8 cellular contexts compared by ENCODE assay signal in genomic region chr17:7177210-7177953, GRCh38. TPM values are rescaled to one million over a fixed set of nuclear protein-coding genes. Genes with fewer than 3 reads are reported as not detected.
DNase-seq lines count a peak whose midpoint lies in the region; ATAC-seq and TF ChIP-seq lines count a peak whose summit lies in the region.

No MANE protein-coding gene starts in this region.

- H3K36me3 ChIP-seq in mucosa of rectum (ENCODE audit: control insufficient read depth in 2 of 2, insufficient read depth in 2 of 2, low read length in 2 of 2) = no peaks in the 10 kb centered on the region

- peak; percentile 79 for TF ChIP-seq CTCF in epithelial cell of proximal tubule (conservative IDR thresholded peaks at IDR 0.05; ENCODE audit: low read depth, low read length)

- H3K27ac ChIP-seq in mucosa of rectum (ENCODE audit: low read depth in 2 of 2, low read length in 2 of 2) = no peak overlapping the region

- DNase-seq in AG20443 (ENCODE audit: low spot score) (peak; percentile 92), HCEC 1CT (peak; percentile 42), NOMO-1 treated with dmso at 0.1 percent for 144 hours (lab: John Stamatoyannopoulos, UW; ENCODE audit: unreplicated experiment) (peak; percentile 40), activated T-cell treated with anti-CD3 and anti-CD28 coated beads for 24 hours (ENCODE audit: low read depth) (peak; percentile 49), epithelial cell of proximal tubule (ENCODE audit: low read depth) (no peak)
- DNase-seq in stimulated activated CD8-positive, alpha-beta memory T cell treated with anti-CD3 and anti-CD28 coated beads, Interleukin-2, amount 100 ng/mL, for 1 hour (ENCODE audit: low read depth in 2 of 2) = peak; percentile 17 to 43

- no peaks in the 10 kb centered on the region for H3K9me3 ChIP-seq in mucosa of rectum (ENCODE audit: control insufficient read depth in 2 of 2, low read length in 2 of 2)

- no peak for ATAC-seq in GM21529 (IDR thresholded peaks at IDR 0.05; ENCODE audit: unreplicated experiment)

- H3K27me3 ChIP-seq in mucosa of rectum (ENCODE audit: control insufficient read depth in 2 of 2, insufficient read depth in 2 of 2, low read length in 2 of 2) = peaks cover 18 to 25% of the 10 kb centered on the region in 2 donors

- peak overlapping the region; percentile 23 to 41 for H3K9ac ChIP-seq in mucosa of rectum (ENCODE audit: low read depth in 1 of 2, low read length in 2 of 2)

- peaks cover 12 to 16% of the 10 kb centered on the region in 2 donors for H3K4me1 ChIP-seq in mucosa of rectum (ENCODE audit: control insufficient read depth in 2 of 2, insufficient read depth in 2 of 2, low read length in 2 of 2)

- H3K4me3 ChIP-seq in epithelial cell of proximal tubule (ENCODE audit: low read depth, low read length) (peak overlapping the region; percentile 51), mucosa of rectum (ENCODE audit: low read length in 2 of 2) (peak overlapping the region; percentile 32 to 67)

RNA-seq across cellular contexts. Expression of gene ASGR1, which starts 1.8 kb away (rescaled TPM):
- 0.72 and 5.1 TPM in 2 replicates for total RNA-seq in epithelial cell of proximal tubule

RNA-seq across cellular contexts. Expression of gene DLG4, which starts 42.3 kb away (rescaled TPM):
- 2.6 and 7.8 TPM in 2 replicates for total RNA-seq in epithelial cell of proximal tubule

RNA-seq across cellular contexts. Expression of gene ACADVL, which starts 42.4 kb away (rescaled TPM):
- total RNA-seq in epithelial cell of proximal tubule = 320 and 573 TPM in 2 replicates

RNA-seq across cellular contexts. Expression of gene DVL2, which starts 56.9 kb away (rescaled TPM):
- 46.5 and 68.0 TPM in 2 replicates for total RNA-seq in epithelial cell of proximal tubule
